In genomic region chr11:59187020-59187419, GRCh38 we compare ENCODE assay signal across 18 cellular contexts. TPM values are rescaled to one million over a fixed set of nuclear protein-coding genes. Genes with fewer than 3 reads are reported as not detected.
A peak's percentile ranks its signal among the peaks of the same experiment; 100 is the strongest.
DNase-seq lines count a peak whose midpoint lies in the region; ATAC-seq and TF ChIP-seq lines count a peak whose summit lies in the region.
"Had no signal": no experiment of that assay in that cellular context is flagged by ENCODE, and none has a peak within 500 bp of the region (broad histone marks: within the 10 kb centered on the region; RNA-seq: fewer than 3 reads in every experiment).

No MANE protein-coding gene starts in this region.

- H3K4me2 ChIP-seq in hepatocyte: peak overlapping the region; percentile 27
- H3K4me2 ChIP-seq: SK-N-SH had no signal

- intact Hi-C loops in heart left ventricle (cut with DNase I): no loop called here
- intact Hi-C loops in sciatic nerve (cut with DNase I): no loop called here

- no peaks in the 10 kb centered on the region for H3K9me3 Mint-ChIP-seq in progenitor cell of endocrine pancreas (ENCODE audit: low read depth)
- H3K9me3 Mint-ChIP-seq: stimulated activated effector memory CD8-positive, alpha-beta T cell treated with anti-CD3 and anti-CD28 coated beads, Interleukin-12 subunit alpha, Interleukin-12 subunit beta, amount 100 ng/mL, for 72 hours had no signal

- no peak for TF ChIP-seq POLR2A in heart left ventricle (IDR thresholded peaks at IDR 0.05)

- WGBS in heart left ventricle, 4 donors: 81 to 88% (median 86%) methylated on average over 3 of the region's 3 CpGs
- WGBS in hepatocyte (ENCODE audit: low lambda C conversion rate, missing lambda C conversion rate): 91% methylated on average over 3 of the region's 3 CpGs
- 49% methylated on average over 3 of the region's 3 CpGs for WGBS in urinary bladder

- H3K4me1 ChIP-seq in heart left ventricle: peaks cover 0 to 53% (median 12%) of the 10 kb centered on the region in 12 donors
- H3K4me1 ChIP-seq in right atrium auricular region: peaks cover 0 to 29% of the 10 kb centered on the region in 2 donors
- H3K4me1 ChIP-seq in hepatocyte (ENCODE audit: insufficient read depth): peaks cover 41% of the 10 kb centered on the region
- H3K4me1 ChIP-seq in urinary bladder (ENCODE audit: insufficient read depth): peaks cover 4% of the 10 kb centered on the region
- H3K4me1 ChIP-seq: HAP-1 had no signal

- H3K4me3 ChIP-seq in heart left ventricle (no peak overlapping the region), right atrium auricular region (no peak overlapping the region), hepatocyte (no peak overlapping the region), urinary bladder (ENCODE audit: low read depth, low read length) (no peak overlapping the region), H7 (ENCODE audit: insufficient read depth, low read depth, low read length) (no peak overlapping the region)
- H3K4me3 ChIP-seq: cardiac muscle cell, HAP-1, tibial artery had no signal

- H3K27ac Mint-ChIP-seq in progenitor cell of endocrine pancreas: peak overlapping the region; percentile 43
- H3K27ac Mint-ChIP-seq: B cell; stimulated activated effector memory CD8-positive, alpha-beta T cell treated with anti-CD3 and anti-CD28 coated beads, Interleukin-12 subunit alpha, Interleukin-12 subunit beta, amount 100 ng/mL, for 72 hours had no signal

- peaks cover 53% of the 10 kb centered on the region for H3K79me2 ChIP-seq in hepatocyte

- H3K9me2 ChIP-seq in hepatocyte (replicated peaks; ENCODE audit: insufficient read depth): no peaks in the 10 kb centered on the region
- H3K9me2 ChIP-seq: SK-N-SH had no signal

- peak overlapping the region in 8 of 12 donors; percentile 5 to 59 (median 38) for H3K27ac ChIP-seq in heart left ventricle
- H3K27ac ChIP-seq in right atrium auricular region: peak overlapping the region in 1 of 2 donors; percentile 29
- H3K27ac ChIP-seq in hepatocyte: peak overlapping the region; percentile 72
- peak overlapping the region; percentile 82 for H3K27ac ChIP-seq in urinary bladder (ENCODE audit: low read depth)
- H3K27ac ChIP-seq: cardiac muscle cell, tibial artery, WERI-Rb-1 had no signal

- H3K27me3 ChIP-seq in heart left ventricle: no peaks in the 10 kb centered on the region
- H3K27me3 ChIP-seq in right atrium auricular region: no peaks in the 10 kb centered on the region
- no peaks in the 10 kb centered on the region for H3K27me3 ChIP-seq in hepatocyte
- no peaks in the 10 kb centered on the region for H3K27me3 ChIP-seq in H7 (ENCODE audit: control insufficient read depth, insufficient read depth, low read length)
- H3K27me3 ChIP-seq: cardiac muscle cell, tibial artery had no signal

- peaks cover 37% of the 10 kb centered on the region for H3K4me1 Mint-ChIP-seq in progenitor cell of endocrine pancreas (ENCODE audit: low read depth)

- H3K9me3 ChIP-seq in heart left ventricle: no peaks in the 10 kb centered on the region
- H3K9me3 ChIP-seq in right atrium auricular region: no peaks in the 10 kb centered on the region
- H3K9me3 ChIP-seq in hepatocyte (ENCODE audit: low read depth): no peaks in the 10 kb centered on the region
- H3K9me3 ChIP-seq: HAP-1, SK-N-SH, tibial artery had no signal

- ATAC-seq in heart left ventricle (peak in 1 of 4 donors; percentile 38), sciatic nerve (no peak)

- TF ChIP-seq CTCF in heart left ventricle (IDR thresholded peaks at IDR 0.05) (no peak), right atrium auricular region (IDR thresholded peaks at IDR 0.05) (no peak), hepatocyte (IDR thresholded peaks at IDR 0.05; ENCODE audit: poor library complexity) (no peak), progenitor cell of endocrine pancreas (IDR thresholded peaks at IDR 0.05; ENCODE audit: unreplicated experiment) (no peak)

- peaks cover 49% of the 10 kb centered on the region for H3K36me3 Mint-ChIP-seq in progenitor cell of endocrine pancreas (ENCODE audit: insufficient read depth)
- H3K36me3 Mint-ChIP-seq: stimulated activated effector memory CD8-positive, alpha-beta T cell treated with anti-CD3 and anti-CD28 coated beads, Interleukin-12 subunit alpha, Interleukin-12 subunit beta, amount 100 ng/mL, for 72 hours had no signal

- no peaks in the 10 kb centered on the region for H3K27me3 Mint-ChIP-seq in progenitor cell of endocrine pancreas
- H3K27me3 Mint-ChIP-seq: B cell had no signal

- no peak overlapping the region for H2AFZ ChIP-seq in hepatocyte

- H3K36me3 ChIP-seq in heart left ventricle (peaks cover 0 to 31% (median 4%) of the 10 kb centered on the region in 9 donors), right atrium auricular region (no peaks in the 10 kb centered on the region), hepatocyte (replicated peaks; ENCODE audit: insufficient read depth, low read depth) (no peaks in the 10 kb centered on the region), urinary bladder (ENCODE audit: insufficient read depth) (peaks cover 6% of the 10 kb centered on the region), H7 (replicated peaks; ENCODE audit: control insufficient read depth, insufficient read depth, low read length) (peaks cover 6% of the 10 kb centered on the region)
- H3K36me3 ChIP-seq: cardiac muscle cell, WERI-Rb-1 had no signal

- no peak overlapping the region for H3K4me3 Mint-ChIP-seq in progenitor cell of endocrine pancreas (ENCODE audit: low read depth)
- H3K4me3 Mint-ChIP-seq: B cell; stimulated activated effector memory CD8-positive, alpha-beta T cell treated with anti-CD3 and anti-CD28 coated beads, Interleukin-12 subunit alpha, Interleukin-12 subunit beta, amount 100 ng/mL, for 72 hours had no signal

- DNase-seq in heart left ventricle (no peak), right atrium auricular region (ENCODE audit: low spot score) (no peak), hepatocyte (ENCODE audit: low spot score) (no peak), progenitor cell of endocrine pancreas (ENCODE audit: low spot score, unreplicated experiment) (no peak), sciatic nerve (ENCODE audit: low spot score) (no peak), H7 (no peak), epidermal melanocyte (ENCODE audit: insufficient read length, low spot score) (no peak)
- DNase-seq: NK-92 treated with Interleukin-12 subunit alpha and Interleukin-12 subunit beta, amount 100 ng/mL, for 24 hours; tibial artery; WERI-Rb-1 had no signal

- H4K20me1 ChIP-seq in hepatocyte (ENCODE audit: insufficient read depth, poor library complexity, severe bottlenecking): no peaks in the 10 kb centered on the region

RNA-seq across cellular contexts. Expression of gene DTX4, which starts 15.1 kb away (rescaled TPM):
- total RNA-seq in heart left ventricle: 1 to 10 TPM in 8 of 9 donors, under 1 TPM in 1; 0.74 to 6.8 (median 2.1) TPM
- 1 to 10 TPM in 1 of 2 donors, under 1 TPM in 1; 0.76 to 1.1 TPM for polyA plus RNA-seq in heart left ventricle
- total RNA-seq in right atrium auricular region: 1 to 10 TPM; 1.0 to 2.1 TPM
- total RNA-seq in hepatocyte: 26.2 and 27.5 TPM in 2 replicates
- 13.6 and 15.4 TPM in 2 replicates for polyA plus RNA-seq in hepatocyte
- total RNA-seq in progenitor cell of endocrine pancreas: 54.5 and 61.6 TPM in 2 replicates
- total RNA-seq in urinary bladder: 24.0 TPM
- 14.8 TPM for polyA plus RNA-seq in urinary bladder
- total RNA-seq in sciatic nerve: 35.9 TPM
- total RNA-seq in H7 (2014; rRNA removed; shearing (Covaris generic)): 4.9 and 7.6 TPM in 2 replicates

RNA-seq across cellular contexts. Expression of gene MPEG1, which starts 25.7 kb away (rescaled TPM):
- total RNA-seq in heart left ventricle (10 to 100 TPM in 3 of 9 donors, 1 to 10 TPM in 6; 2.8 to 78.6 (median 7.1) TPM), right atrium auricular region (10 to 100 TPM in 1 of 2 donors, 1 to 10 TPM in 1; 5.2 to 10.0 TPM), hepatocyte (0.04 and 0.57 TPM in 2 replicates), progenitor cell of endocrine pancreas (not detected in 2 replicates), urinary bladder (13.7 TPM), sciatic nerve (18.0 TPM)
- polyA plus RNA-seq in heart left ventricle (1 to 10 TPM; 1.4 to 3.6 TPM), hepatocyte (not detected in 2 replicates), urinary bladder (12.8 TPM)
- total RNA-seq in H7 (2014; rRNA removed; shearing (Covaris generic)): not detected in 2 replicates
- total RNA-seq: cardiac muscle cell, HT1080, NCI-H460 had no signal
- polyA plus RNA-seq: cardiac muscle cell, SK-N-SH had no signal

RNA-seq across cellular contexts. Expression of gene FAM111A, which starts 44.4 kb away (rescaled TPM):
- total RNA-seq in heart left ventricle (10 to 100 TPM in 3 of 9 donors, 1 to 10 TPM in 6; 4.1 to 38.3 (median 9.1) TPM), right atrium auricular region (1 to 10 TPM; 4.5 to 9.5 TPM), hepatocyte (36.8 and 43.2 TPM in 2 replicates), progenitor cell of endocrine pancreas (53.2 and 56.9 TPM in 2 replicates), urinary bladder (93.6 TPM), sciatic nerve (48.0 TPM)
- polyA plus RNA-seq in heart left ventricle (1 to 10 TPM; 3.3 to 8.0 TPM), hepatocyte (16.8 and 20.0 TPM in 2 replicates), urinary bladder (12.4 TPM)
- total RNA-seq in H7 (2014; rRNA removed; shearing (Covaris generic)): 9.2 and 11.0 TPM in 2 replicates
